In the genomic region with DNA sequence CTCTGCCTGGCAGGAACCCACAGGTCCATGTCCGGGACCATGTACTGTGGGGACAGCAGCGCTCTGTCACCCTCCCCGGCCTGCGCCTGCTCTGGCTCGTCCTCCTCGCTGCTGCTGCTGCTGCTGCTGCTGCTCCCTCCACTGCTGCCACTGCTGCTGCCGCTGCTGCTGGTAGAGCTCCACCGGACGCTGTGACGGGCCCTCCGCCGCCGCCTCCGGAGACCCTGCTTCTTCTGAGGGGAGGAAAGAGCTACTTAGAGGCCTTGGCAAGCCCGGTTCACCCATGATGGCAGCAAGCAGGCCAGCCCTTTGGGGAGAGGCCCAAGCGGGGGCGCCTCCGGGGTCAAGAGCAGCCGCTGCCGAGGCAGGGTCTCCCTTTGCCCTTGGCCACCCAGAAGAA, we compare ENCODE assay signal across 31 cellular contexts.
"Had no signal": no experiment of that assay in that cellular context is flagged by ENCODE, and none has a peak within 500 bp of the region (broad histone marks: within the 10 kb centered on the region; RNA-seq: fewer than 3 reads in every experiment).

No MANE protein-coding gene starts in this region.

- H3K27ac ChIP-seq: ovary, parathyroid adenoma, psoas muscle, skin epidermis, spleen, stomach, thoracic aorta, thyroid gland, tibial nerve, upper lobe of left lung, vagina had no signal

- H3K9me3 ChIP-seq: ovary, psoas muscle, spleen, stomach, thoracic aorta, thyroid gland, tibial nerve, upper lobe of left lung, vagina had no signal

- H3K4me1 Mint-ChIP-seq: nephron progenitor cell; neural crest cell; stimulated activated memory B cell treated with anti-CD40 and anti-IgM and Interleukin-4, amounts not matched to agents 10 μg/mL and 1 μg/mL and 100 μg/mL, for 72 hours had no signal

- H2AFZ ChIP-seq: parathyroid adenoma had no signal

- H3K9me3 Mint-ChIP-seq: naive thymus-derived CD8-positive, alpha-beta T cell; natural killer cell treated with Interleukin-12 subunit alpha and Interleukin-12 subunit beta and Interleukin-15 and Interleukin-18, amount 100 ng/mL, for 72 hours; nephron progenitor cell; neural crest cell; stimulated activated memory B cell treated with anti-CD40 and anti-IgM and Interleukin-4, amounts not matched to agents 10 μg/mL and 1 μg/mL and 100 μg/mL, for 72 hours; stimulated activated naive CD8-positive, alpha-beta T cell treated with anti-CD3 and anti-CD28 coated beads, Interleukin-15, Interleukin-2, amounts not matched to agents 100 ng/mL and 50 ng/mL, for 24 hours had no signal

- H3K4me1 ChIP-seq: parathyroid adenoma, psoas muscle, spleen, stomach, thyroid gland, tibial nerve, upper lobe of left lung, vagina had no signal

- H3K4me3 Mint-ChIP-seq: naive thymus-derived CD8-positive, alpha-beta T cell; natural killer cell treated with Interleukin-12 subunit alpha and Interleukin-12 subunit beta and Interleukin-15 and Interleukin-18, amount 100 ng/mL, for 72 hours; nephron progenitor cell; neural crest cell; stimulated activated memory B cell treated with anti-CD40 and anti-IgM and Interleukin-4, amounts not matched to agents 10 μg/mL and 1 μg/mL and 100 μg/mL, for 72 hours; stimulated activated naive CD8-positive, alpha-beta T cell treated with anti-CD3 and anti-CD28 coated beads, Interleukin-15, Interleukin-2, amounts not matched to agents 100 ng/mL and 50 ng/mL, for 24 hours had no signal

- H3K4me3 ChIP-seq: ovary, psoas muscle, skin epidermis, smooth muscle cell, spleen, stomach, thoracic aorta, thyroid gland, tibial nerve, upper lobe of left lung, vagina had no signal

- FAIRE-seq: urothelium cell line had no signal

- DNase-seq: naive thymus-derived CD8-positive, alpha-beta T cell; nephron progenitor cell; occipital lobe; ovary; posterior cingulate gyrus; psoas muscle; spleen; stimulated activated CD4-positive, alpha-beta T cell treated with anti-CD3 and anti-CD28 coated beads, Interleukin-12 subunit alpha, Interleukin-12 subunit beta, amount 100 ng/mL, for 4 hours; stimulated activated CD4-positive, alpha-beta T cell treated with anti-CD3 and anti-CD28 coated beads, Interleukin-1b, Interleukin-23, amount 100 ng/mL, for 48 hours; stimulated activated CD4-positive, alpha-beta T cell treated with anti-CD3 and anti-CD28 coated beads, Interleukin-4, amount 100 ng/mL, for 1 hour; stimulated activated CD4-positive, alpha-beta T cell treated with anti-CD3 and anti-CD28 coated beads, Interleukin-4, amount 100 ng/mL, for 4 hours; stimulated activated CD8-positive, alpha-beta memory T cell treated with anti-CD3 and anti-CD28 coated beads, Interleukin-4, amount 100 ng/mL, for 48 hours; stimulated activated naive CD4-positive, alpha-beta T cell treated with Interleukin-2 at 50 U/mL for 16 hours; stomach; thyroid gland; trophoblast cell had no signal

- H3K36me3 ChIP-seq: ovary had no signal

- H3K79me2 ChIP-seq: parathyroid adenoma had no signal

- ATAC-seq: naive thymus-derived CD8-positive, alpha-beta T cell; natural killer cell treated with Interleukin-12 subunit alpha and Interleukin-12 subunit beta and Interleukin-15 and Interleukin-18, amount 100 ng/mL, for 72 hours; psoas muscle; right cardiac atrium; sciatic nerve; stimulated activated memory B cell treated with anti-CD40 and anti-IgM and Interleukin-4, amounts not matched to agents 10 μg/mL and 1 μg/mL and 100 μg/mL, for 72 hours had no signal

- H3K4me2 ChIP-seq: smooth muscle cell had no signal

- H3K9ac ChIP-seq: parathyroid adenoma had no signal

- H3K27me3 Mint-ChIP-seq: naive thymus-derived CD8-positive, alpha-beta T cell; natural killer cell treated with Interleukin-12 subunit alpha and Interleukin-12 subunit beta and Interleukin-15 and Interleukin-18, amount 100 ng/mL, for 72 hours; progenitor cell of endocrine pancreas; stimulated activated memory B cell treated with anti-CD40 and anti-IgM and Interleukin-4, amounts not matched to agents 10 μg/mL and 1 μg/mL and 100 μg/mL, for 72 hours; stimulated activated naive CD8-positive, alpha-beta T cell treated with anti-CD3 and anti-CD28 coated beads, Interleukin-15, Interleukin-2, amounts not matched to agents 100 ng/mL and 50 ng/mL, for 24 hours had no signal

- H3K27ac Mint-ChIP-seq: naive thymus-derived CD8-positive, alpha-beta T cell; natural killer cell treated with Interleukin-12 subunit alpha and Interleukin-12 subunit beta and Interleukin-15 and Interleukin-18, amount 100 ng/mL, for 72 hours; nephron progenitor cell; progenitor cell of endocrine pancreas; stimulated activated memory B cell treated with anti-CD40 and anti-IgM and Interleukin-4, amounts not matched to agents 10 μg/mL and 1 μg/mL and 100 μg/mL, for 72 hours; stimulated activated naive CD8-positive, alpha-beta T cell treated with anti-CD3 and anti-CD28 coated beads, Interleukin-15, Interleukin-2, amounts not matched to agents 100 ng/mL and 50 ng/mL, for 24 hours had no signal

- H3K27me3 ChIP-seq: ovary, spleen, stomach, thyroid gland, tibial nerve, upper lobe of left lung, vagina had no signal
